Comparison of ENCODE assay signal across 9 cellular contexts in genomic region chr15:55290361-55291057, GRCh38. TPM values are rescaled to one million over a fixed set of nuclear protein-coding genes. Genes with fewer than 3 reads are reported as not detected.
DNase-seq lines count a peak whose midpoint lies in the region; ATAC-seq, FAIRE-seq and TF ChIP-seq lines count a peak whose summit lies in the region.
"Had no signal": no experiment of that assay in that cellular context is flagged by ENCODE, and none has a peak within 500 bp of the region (broad histone marks: within the 10 kb centered on the region; RNA-seq: fewer than 3 reads in every experiment).

No MANE protein-coding gene starts in this region.

- peak overlapping the region; percentile 96 for H3K4me3 Mint-ChIP-seq in central memory CD8-positive, alpha-beta T cell

- TF ChIP-seq CTCF in AG10803 (conservative IDR thresholded peaks at IDR 0.05; ENCODE audit: low read length) (peak; percentile 90), kidney (IDR thresholded peaks at IDR 0.05; ENCODE audit: borderline replicate concordance, extremely low read depth, insufficient read depth) (peak; percentile 81)

- ATAC-seq in GM19023 (IDR thresholded peaks at IDR 0.05; ENCODE audit: unreplicated experiment): peak; percentile 74
- ATAC-seq in HG03196 (IDR thresholded peaks at IDR 0.05; ENCODE audit: unreplicated experiment): peak; percentile 78
- ATAC-seq in activated CD4-positive, CD25-positive, alpha-beta regulatory T cell treated with anti-CD3 and anti-CD28 coated beads, Interleukin-2, amount 50 U/mL, for 24 hours: peak; percentile 84 to 87
- peak; percentile 79 for ATAC-seq in central memory CD8-positive, alpha-beta T cell (replicated peaks; ENCODE audit: extremely low read depth, poor library complexity, severe bottlenecking)

- peak overlapping the region; percentile 90 for H3K4me3 ChIP-seq in AG10803 (ENCODE audit: low read length)
- peak overlapping the region; percentile 86 to 90 for H3K4me3 ChIP-seq in kidney (ENCODE audit: low read length in 2 of 2)

- H3K36me3 Mint-ChIP-seq in central memory CD8-positive, alpha-beta T cell (ENCODE audit: insufficient read depth): peaks cover 28% of the 10 kb centered on the region

- DNase-seq in AG10803 (ENCODE audit: low read depth) (peak; percentile 74), NCI-H2227 treated with DMSO at 0.1 percent for 48 hours (lab: John Stamatoyannopoulos, UW) (peak; percentile 74), kidney (peak; percentile 94)
- peak; percentile 79 to 84 for DNase-seq in central memory CD8-positive, alpha-beta T cell (ENCODE audit: low spot score in 2 of 2)
- DNase-seq in stimulated activated CD4-positive, alpha-beta T cell treated with anti-CD3 and anti-CD28 coated beads, Interleukin-15, amount 100 ng/mL, for 24 hours: peak; percentile 88

- peak overlapping the region in 1 of 2 donors; percentile 86 for H3K9ac ChIP-seq in kidney (ENCODE audit: low read length in 2 of 2)

- peaks cover 0 to 6% of the 10 kb centered on the region in 2 donors for H3K4me1 ChIP-seq in kidney (ENCODE audit: control insufficient read depth in 1 of 2, insufficient read depth in 1 of 2, low read depth in 1 of 2, low read length in 2 of 2)

- intact Hi-C loops in kidney (cut with DNase I): no loop called here

- no peak for FAIRE-seq in kidney (lab: Jason Lieb, UNC)
- FAIRE-seq: TTC549 had no signal

- peaks cover 39% of the 10 kb centered on the region for H3K4me1 Mint-ChIP-seq in central memory CD8-positive, alpha-beta T cell

- H3K27ac Mint-ChIP-seq in central memory CD8-positive, alpha-beta T cell (ENCODE audit: low read depth): peak overlapping the region; percentile 95

- H3K9me3 Mint-ChIP-seq in central memory CD8-positive, alpha-beta T cell: no peaks in the 10 kb centered on the region

- H3K9me3 ChIP-seq in kidney (ENCODE audit: control insufficient read depth in 1 of 2, low read length in 2 of 2): no peaks in the 10 kb centered on the region

- H3K36me3 ChIP-seq in kidney (ENCODE audit: control insufficient read depth in 1 of 2, insufficient read depth in 2 of 2, low read length in 2 of 2): no peaks in the 10 kb centered on the region

- H3K27me3 Mint-ChIP-seq in central memory CD8-positive, alpha-beta T cell: no peaks in the 10 kb centered on the region

- peak overlapping the region; percentile 90 to 91 for H3K27ac ChIP-seq in kidney (ENCODE audit: low read depth in 2 of 2, low read length in 2 of 2)

RNA-seq across cellular contexts. Expression of gene RAB27A, which starts 0.9 kb away (rescaled TPM):
- 45.8 TPM for total RNA-seq in kidney
- polyA plus RNA-seq in kidney (ENCODE audit: insufficient read depth, low read depth, low replicate concordance): 10.1 TPM

RNA-seq across cellular contexts. Expression of gene PIGBOS1, which starts 28.4 kb away (rescaled TPM):
- 15.9 TPM for total RNA-seq in kidney
- polyA plus RNA-seq in kidney (ENCODE audit: insufficient read depth, low read depth, low replicate concordance): 21.0 TPM

RNA-seq across cellular contexts. Expression of gene PIGB, which starts 28.5 kb away (rescaled TPM):
- total RNA-seq in kidney: 17.6 TPM
- polyA plus RNA-seq in kidney (ENCODE audit: insufficient read depth, low read depth, low replicate concordance): 17.4 TPM

Comparison
In these comparisons a context has a peak if more than half of its experiments do, and no peak if none do; other contexts are left out.
1. Peak in every context shown above with its lines: DNase-seq, ATAC-seq, H3K4me3 ChIP-seq and H3K27ac ChIP-seq.